Comparison of ENCODE assay signal across 8 cellular contexts in genomic region chr17:36182176-36183000, GRCh38. TPM values are rescaled to one million over a fixed set of nuclear protein-coding genes. Genes with fewer than 3 reads are reported as not detected.
DNase-seq lines count a peak whose midpoint lies in the region; ATAC-seq and TF ChIP-seq lines count a peak whose summit lies in the region.

No MANE protein-coding gene starts in this region.

- H3K36me3 Mint-ChIP-seq in activated naive CD4-positive, alpha-beta T cell treated with anti-CD3 and anti-CD28 coated beads, Interleukin-2, amount 10 ng/mL, durations not matched to agents 7 days and 5 days = no peaks in the 10 kb centered on the region
- no peaks in the 10 kb centered on the region for H3K36me3 Mint-ChIP-seq in activated T-helper 1 cell treated with anti-CD3 and anti-CD28 coated beads, Interleukin-12 subunit alpha, Interleukin-12 subunit beta, Interleukin-2, Interleukin-4 antibody, amounts not matched to agents 30 ng/mL and 10 ng/mL and 1 ng/mL, durations not matched to agents 14 hours and 24 hours and 36 hours (ENCODE audit: low read depth)

- H3K4me1 Mint-ChIP-seq in activated naive CD4-positive, alpha-beta T cell treated with anti-CD3 and anti-CD28 coated beads, Interleukin-2, amount 10 ng/mL, durations not matched to agents 7 days and 5 days = no peaks in the 10 kb centered on the region
- no peaks in the 10 kb centered on the region for H3K4me1 Mint-ChIP-seq in activated T-helper 1 cell treated with anti-CD3 and anti-CD28 coated beads, Interleukin-12 subunit alpha, Interleukin-12 subunit beta, Interleukin-2, Interleukin-4 antibody, amounts not matched to agents 30 ng/mL and 10 ng/mL and 1 ng/mL, durations not matched to agents 14 hours and 24 hours and 36 hours (ENCODE audit: low read depth)

- H3K4me1 ChIP-seq in ectodermal cell (ENCODE audit: control insufficient read depth, insufficient read depth, low read length) = no peaks in the 10 kb centered on the region
- peaks cover 41% of the 10 kb centered on the region for H3K4me1 ChIP-seq in mononuclear cell (ENCODE audit: insufficient read depth, low read length)
- H3K4me1 ChIP-seq in upper lobe of left lung = peaks cover 5 to 30% (median 15%) of the 10 kb centered on the region in 4 donors

- in situ Hi-C loops in G401 (cut with HindIII; ENCODE audit: low sequenced_read_pairs) = no loop called here

- CTCF ChIA-PET in activated naive CD4-positive, alpha-beta T cell treated with anti-CD3 and anti-CD28 coated beads, Interleukin-2, amount 10 ng/mL, durations not matched to agents 7 days and 5 days (lab: Charles Lee) = no interaction called here

- H3K36me3 ChIP-seq in ectodermal cell (ENCODE audit: control insufficient read depth, insufficient read depth, low read length) = no peaks in the 10 kb centered on the region
- H3K36me3 ChIP-seq in upper lobe of left lung = no peaks in the 10 kb centered on the region

- no peak overlapping the region for H3K27ac Mint-ChIP-seq in activated naive CD4-positive, alpha-beta T cell treated with anti-CD3 and anti-CD28 coated beads, Interleukin-2, amount 10 ng/mL, durations not matched to agents 7 days and 5 days
- no peak overlapping the region for H3K27ac Mint-ChIP-seq in activated T-helper 1 cell treated with anti-CD3 and anti-CD28 coated beads, Interleukin-12 subunit alpha, Interleukin-12 subunit beta, Interleukin-2, Interleukin-4 antibody, amounts not matched to agents 30 ng/mL and 10 ng/mL and 1 ng/mL, durations not matched to agents 14 hours and 24 hours and 36 hours

- no peaks in the 10 kb centered on the region for H3K9me3 Mint-ChIP-seq in activated naive CD4-positive, alpha-beta T cell treated with anti-CD3 and anti-CD28 coated beads, Interleukin-2, amount 10 ng/mL, durations not matched to agents 7 days and 5 days
- H3K9me3 Mint-ChIP-seq in activated T-helper 1 cell treated with anti-CD3 and anti-CD28 coated beads, Interleukin-12 subunit alpha, Interleukin-12 subunit beta, Interleukin-2, Interleukin-4 antibody, amounts not matched to agents 30 ng/mL and 10 ng/mL and 1 ng/mL, durations not matched to agents 14 hours and 24 hours and 36 hours = no peaks in the 10 kb centered on the region

- H3K4me3 ChIP-seq in ectodermal cell (ENCODE audit: insufficient read depth, low read depth, low read length) (peak overlapping the region; percentile 59), mononuclear cell (ENCODE audit: low read length) (peak overlapping the region; percentile 52), upper lobe of left lung (peak overlapping the region; percentile 46 to 60 (median 50))

- intact Hi-C loops in activated T-helper 1 cell treated with anti-CD3 and anti-CD28 coated beads, Interleukin-12 subunit alpha, Interleukin-12 subunit beta, Interleukin-2, Interleukin-4 antibody, amounts not matched to agents 30 ng/mL and 10 ng/mL and 1 ng/mL, durations not matched to agents 14 hours and 24 hours and 36 hours (cut with micrococcal nuclease) = no loop called here

- no peak for TF ChIP-seq POLR2A in upper lobe of left lung (IDR thresholded peaks at IDR 0.05)

- DNase-seq in activated naive CD4-positive, alpha-beta T cell treated with anti-CD3 and anti-CD28 coated beads, Interleukin-2, amount 10 ng/mL, durations not matched to agents 7 days and 5 days = peak; percentile 20
- DNase-seq in activated naive CD4-positive, alpha-beta T cell (lab: John Stamatoyannopoulos, UW) = no peak
- DNase-seq in upper lobe of left lung = peak in 1 of 2 donors; percentile 31
- no peak for DNase-seq in activated T-helper 1 cell treated with anti-CD3 and anti-CD28 coated beads, Interleukin-12 subunit alpha, Interleukin-12 subunit beta, Interleukin-2, Interleukin-4 antibody, amounts not matched to agents 30 ng/mL and 10 ng/mL and 1 ng/mL, durations not matched to agents 14 hours and 24 hours and 36 hours (ENCODE audit: low spot score)
- no peak for DNase-seq in G401 (ENCODE audit: low spot score)
- no peak for DNase-seq in mucosa of gallbladder (ENCODE audit: low spot score)

- ATAC-seq in upper lobe of left lung (ENCODE audit: low FRiP score in 2 of 2) = peak; percentile 34 to 36

- H3K27ac ChIP-seq in ectodermal cell (ENCODE audit: insufficient read depth, low read depth, low read length, poor library complexity, severe bottlenecking) (no peak overlapping the region), upper lobe of left lung (peak overlapping the region; percentile 32 to 87 (median 56))

- H3K9me3 ChIP-seq in ectodermal cell (ENCODE audit: control insufficient read depth, low read length) (no peaks in the 10 kb centered on the region), mononuclear cell (ENCODE audit: low read depth, low read length) (no peaks in the 10 kb centered on the region), upper lobe of left lung (no peaks in the 10 kb centered on the region)

- TF ChIP-seq CTCF in upper lobe of left lung (IDR thresholded peaks at IDR 0.05) = no peak

- peaks cover 66% of the 10 kb centered on the region for H3K27me3 Mint-ChIP-seq in activated naive CD4-positive, alpha-beta T cell treated with anti-CD3 and anti-CD28 coated beads, Interleukin-2, amount 10 ng/mL, durations not matched to agents 7 days and 5 days
- peaks cover 38% of the 10 kb centered on the region for H3K27me3 Mint-ChIP-seq in activated T-helper 1 cell treated with anti-CD3 and anti-CD28 coated beads, Interleukin-12 subunit alpha, Interleukin-12 subunit beta, Interleukin-2, Interleukin-4 antibody, amounts not matched to agents 30 ng/mL and 10 ng/mL and 1 ng/mL, durations not matched to agents 14 hours and 24 hours and 36 hours (ENCODE audit: insufficient read depth)

- WGBS in ectodermal cell, 2 experiments = 37 to 40% methylated on average over 48 of the region's 48 CpGs
- WGBS in upper lobe of left lung, 2 donors = 38 to 57% methylated on average over 28 to 44 of the region's 48 CpGs

- TF ChIP-seq EP300 in upper lobe of left lung (IDR thresholded peaks at IDR 0.05) = no peak

- no peak overlapping the region for H3K4me3 Mint-ChIP-seq in activated naive CD4-positive, alpha-beta T cell treated with anti-CD3 and anti-CD28 coated beads, Interleukin-2, amount 10 ng/mL, durations not matched to agents 7 days and 5 days
- H3K4me3 Mint-ChIP-seq in activated T-helper 1 cell treated with anti-CD3 and anti-CD28 coated beads, Interleukin-12 subunit alpha, Interleukin-12 subunit beta, Interleukin-2, Interleukin-4 antibody, amounts not matched to agents 30 ng/mL and 10 ng/mL and 1 ng/mL, durations not matched to agents 14 hours and 24 hours and 36 hours = no peak overlapping the region

- H3K27me3 ChIP-seq in ectodermal cell (ENCODE audit: control insufficient read depth, insufficient read depth, low read length, poor library complexity, severe bottlenecking) (peaks cover 29% of the 10 kb centered on the region), mononuclear cell (ENCODE audit: insufficient read depth, low read length) (peaks cover 10% of the 10 kb centered on the region), upper lobe of left lung (peaks cover 0 to 20% (median 10%) of the 10 kb centered on the region in 4 donors)

RNA-seq across cellular contexts. Expression of gene TBC1D3B, which starts 6.0 kb away (rescaled TPM):
- polyA plus RNA-seq in ectodermal cell (2013, experiment 1 of 4) = 9.2 TPM
- polyA plus RNA-seq in ectodermal cell (2013, experiment 2 of 4) = 9.4 TPM
- polyA plus RNA-seq in ectodermal cell (2013, experiment 3 of 4) = 5.4 TPM
- 6.2 TPM for polyA plus RNA-seq in ectodermal cell (2013, experiment 4 of 4)
- total RNA-seq in mononuclear cell (not detected), upper lobe of left lung (1 to 10 TPM in 5 of 6 donors, not detected in 1; 3.6 to 8.9 (median 7.0) TPM), mucosa of gallbladder (6.0 TPM)
- 7.1 and 9.1 TPM in 2 replicates for total RNA-seq in activated T-helper 1 cell treated with anti-CD3 and anti-CD28 coated beads, Interleukin-12 subunit alpha, Interleukin-12 subunit beta, Interleukin-2, Interleukin-4 antibody, amounts not matched to agents 30 ng/mL and 10 ng/mL and 1 ng/mL, durations not matched to agents 14 hours and 24 hours and 36 hours
- not detected in 2 replicates for total RNA-seq in G401 (2014; rRNA removed; shearing (Covaris generic))

RNA-seq across cellular contexts. Expression of gene CCL3L1, which starts 14.2 kb away (rescaled TPM):
- not detected for polyA plus RNA-seq in ectodermal cell (2013, experiment 1 of 4)
- polyA plus RNA-seq in ectodermal cell (2013, experiment 2 of 4) = not detected
- polyA plus RNA-seq in ectodermal cell (2013, experiment 3 of 4) = not detected
- not detected for polyA plus RNA-seq in ectodermal cell (2013, experiment 4 of 4)
- total RNA-seq in mononuclear cell (169 TPM), upper lobe of left lung (1 to 10 TPM in 2 of 6 donors, under 1 TPM in 1, not detected in 3; 0.54 to 8.4 (median 5.8) TPM), mucosa of gallbladder (13.4 TPM)
- 15.8 and 21.2 TPM in 2 replicates for total RNA-seq in activated T-helper 1 cell treated with anti-CD3 and anti-CD28 coated beads, Interleukin-12 subunit alpha, Interleukin-12 subunit beta, Interleukin-2, Interleukin-4 antibody, amounts not matched to agents 30 ng/mL and 10 ng/mL and 1 ng/mL, durations not matched to agents 14 hours and 24 hours and 36 hours
- total RNA-seq in G401 (2014; rRNA removed; shearing (Covaris generic)) = not detected in 2 replicates

RNA-seq across cellular contexts. Expression of gene CCL4L2, which starts 28.5 kb away (rescaled TPM):
- not detected for polyA plus RNA-seq in ectodermal cell (2013, experiment 1 of 4)
- not detected for polyA plus RNA-seq in ectodermal cell (2013, experiment 2 of 4)
- polyA plus RNA-seq in ectodermal cell (2013, experiment 3 of 4) = not detected
- polyA plus RNA-seq in ectodermal cell (2013, experiment 4 of 4) = not detected
- 7.9 TPM for total RNA-seq in mononuclear cell
- 10 to 100 TPM in 1 of 6 donors, 1 to 10 TPM in 4, not detected in 1; 1.7 to 12.6 (median 3.0) TPM for total RNA-seq in upper lobe of left lung
- 46.9 and 48.4 TPM in 2 replicates for total RNA-seq in activated T-helper 1 cell treated with anti-CD3 and anti-CD28 coated beads, Interleukin-12 subunit alpha, Interleukin-12 subunit beta, Interleukin-2, Interleukin-4 antibody, amounts not matched to agents 30 ng/mL and 10 ng/mL and 1 ng/mL, durations not matched to agents 14 hours and 24 hours and 36 hours
- not detected in 2 replicates for total RNA-seq in G401 (2014; rRNA removed; shearing (Covaris generic))
- 23.7 TPM for total RNA-seq in mucosa of gallbladder
